8 cellular contexts compared by ENCODE assay signal in the genomic region with DNA sequence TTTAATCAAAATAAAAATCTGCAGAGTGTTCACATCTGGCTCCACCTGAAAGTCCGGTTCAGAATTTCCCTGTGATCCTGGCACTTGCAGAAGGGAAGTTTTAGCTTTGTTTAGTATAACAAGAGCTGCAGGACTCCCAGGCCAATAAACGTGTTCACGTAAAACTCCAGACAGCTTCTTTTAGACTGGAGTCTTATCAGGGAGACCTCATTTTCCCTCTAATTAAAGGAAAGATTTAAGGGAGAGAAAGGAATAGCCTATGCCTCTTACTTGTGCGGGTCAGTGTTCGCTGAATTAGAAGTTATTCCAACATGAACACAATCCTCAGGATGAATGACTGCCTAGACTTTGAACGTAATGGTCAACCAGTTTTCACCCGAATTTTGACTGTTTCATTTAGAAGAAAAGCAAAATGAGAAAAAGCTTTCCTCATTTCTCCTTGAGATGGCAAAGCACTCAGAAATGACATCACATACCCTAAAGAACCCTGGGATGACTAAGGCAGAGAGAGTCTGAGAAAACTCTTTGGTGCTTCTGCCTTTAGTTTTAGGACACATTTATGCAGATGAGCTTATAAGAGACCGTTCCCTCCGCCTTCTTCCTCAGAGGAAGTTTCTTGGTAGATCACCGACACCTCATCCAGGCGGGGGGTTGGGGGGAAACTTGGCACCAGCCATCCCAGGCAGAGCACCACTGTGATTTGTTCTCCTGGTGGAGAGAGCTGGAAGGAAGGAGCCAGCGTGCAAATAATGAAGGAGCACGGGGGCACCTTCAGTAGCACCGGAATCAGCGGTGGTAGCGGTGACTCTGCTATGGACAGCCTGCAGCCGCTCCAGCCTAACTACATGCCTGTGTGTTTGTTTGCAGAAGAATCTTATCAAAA.
DNase-seq lines count a peak whose midpoint lies in the region; ATAC-seq and TF ChIP-seq lines count a peak whose summit lies in the region.

No MANE protein-coding gene starts in this region.

- peak; percentile 56 for DNase-seq in GM06990 (ENCODE audit: extremely low read depth, insufficient read length)
- peak; percentile 54 for DNase-seq in T-helper 22 cell (ENCODE audit: low read depth)
- peak; percentile 59 for DNase-seq in kidney glomerular epithelial cell (lab: John Stamatoyannopoulos, UW)
- peak; percentile 54 for DNase-seq in stimulated activated CD4-positive, alpha-beta T cell treated with anti-CD3 and anti-CD28 coated beads, Interleukin-1b, Interleukin-23, amount 100 ng/mL, for 48 hours
- DNase-seq in NCI-H526 treated with DMSO at 0.1 percent for 48 hours (lab: John Stamatoyannopoulos, UW): no peak
- DNase-seq in DMS53 (lab: John Stamatoyannopoulos, UW): no peak

- H3K36me3 ChIP-seq in GM06990 (ENCODE audit: control insufficient read depth, insufficient read depth, low read length): no peaks in the 10 kb centered on the region

- peak; percentile 19 for ATAC-seq in HG02870 (IDR thresholded peaks at IDR 0.05; ENCODE audit: unreplicated experiment)

- peak overlapping the region; percentile 66 for H3K27ac ChIP-seq in cingulate gyrus (ENCODE audit: low read depth, low read length)

- no peak for TF ChIP-seq CTCF in GM06990 (IDR thresholded peaks at IDR 0.05; ENCODE audit: insufficient read depth, low read length, poor library complexity, severe bottlenecking)

- H3K27me3 ChIP-seq in GM06990 (replicated peaks; ENCODE audit: control insufficient read depth, insufficient read depth, low read length): no peaks in the 10 kb centered on the region

- H3K4me3 ChIP-seq in GM06990 (replicated peaks; ENCODE audit: low read depth, low read length): peak overlapping the region; percentile 89

Comparison
In these comparisons a context has a peak if more than half of its experiments do, and no peak if none do; other contexts are left out.
1. DNase-seq: peak in GM06990 (single experiment), T-helper 22 cell (single experiment), kidney glomerular epithelial cell (single experiment) and stimulated activated CD4-positive, alpha-beta T cell treated with anti-CD3 and anti-CD28 coated beads, Interleukin-1b, Interleukin-23, amount 100 ng/mL, for 48 hours (single experiment); none in NCI-H526 treated with DMSO at 0.1 percent for 48 hours (single experiment) and DMS53 (single experiment).